In the genomic region with DNA sequence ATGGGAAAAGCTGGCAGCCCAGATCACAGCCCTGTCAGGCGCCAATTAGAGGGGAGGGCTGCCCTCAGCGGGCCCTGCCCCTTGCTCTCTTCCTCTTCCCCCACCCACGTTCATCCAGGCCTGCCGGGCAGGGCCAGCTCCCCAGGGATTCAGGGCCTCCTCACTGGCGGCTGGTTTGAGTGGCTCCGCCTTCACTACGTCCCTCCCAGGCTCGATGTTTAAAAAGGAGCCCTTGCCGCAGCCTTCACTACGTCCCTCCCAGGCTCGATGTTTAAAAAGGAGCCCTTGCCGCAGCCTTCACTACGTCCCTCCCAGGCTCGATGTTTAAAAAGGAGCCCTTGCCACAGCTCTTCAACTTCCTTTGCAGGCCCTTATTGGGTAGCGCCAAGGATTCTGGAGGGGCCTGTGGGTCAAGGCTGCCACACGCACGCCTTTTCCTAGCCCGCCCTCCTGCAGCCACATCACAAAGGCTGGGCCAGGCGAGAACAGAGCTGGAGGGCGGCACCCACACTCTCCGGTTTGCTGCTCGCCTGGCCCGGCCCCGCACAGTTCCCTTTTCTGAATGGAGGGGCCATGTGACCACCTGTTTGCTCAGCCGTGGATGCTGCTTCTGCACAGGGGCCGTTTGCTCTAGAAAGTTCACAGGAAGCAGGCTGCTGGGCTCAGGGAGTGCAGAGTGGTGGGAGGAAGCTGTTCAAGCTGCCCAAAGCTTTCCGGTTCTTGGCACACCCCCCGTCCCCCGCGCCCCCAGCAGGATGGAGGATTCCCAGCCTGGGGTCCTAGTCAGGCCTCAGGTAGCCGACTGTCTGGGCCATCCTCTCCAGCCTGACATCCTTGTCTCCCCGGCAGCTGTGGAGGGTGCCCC, we compare ENCODE assay signal across 8 cellular contexts. TPM values are rescaled to one million over a fixed set of nuclear protein-coding genes. Genes with fewer than 3 reads are reported as not detected.
DNase-seq lines count a peak whose midpoint lies in the region; ATAC-seq and FAIRE-seq lines count a peak whose summit lies in the region.

No MANE protein-coding gene starts in this region.

- no peak overlapping the region for H2AK5ac ChIP-seq in trophoblast cell (ENCODE audit: low read length)

- no peaks in the 10 kb centered on the region for H3K27me3 Mint-ChIP-seq in CD4-positive, CD25-positive, alpha-beta regulatory T cell

- H4K91ac ChIP-seq in trophoblast cell (ENCODE audit: low read depth, low read length) = no peak overlapping the region

- no peaks in the 10 kb centered on the region for H3K79me2 ChIP-seq in trophoblast cell (ENCODE audit: control insufficient read depth, insufficient read depth, low read length, poor library complexity)

- H3K9me3 Mint-ChIP-seq in CD4-positive, CD25-positive, alpha-beta regulatory T cell = no peaks in the 10 kb centered on the region

- H3K36me3 Mint-ChIP-seq in CD4-positive, CD25-positive, alpha-beta regulatory T cell = peaks cover 6% of the 10 kb centered on the region

- peaks cover 6% of the 10 kb centered on the region for H3K36me3 ChIP-seq in CD4-positive, CD25-positive, alpha-beta regulatory T cell (ENCODE audit: control insufficient read depth, insufficient read depth, low read length)
- H3K36me3 ChIP-seq in trophoblast cell (ENCODE audit: control insufficient read depth in 1 of 2, insufficient read depth in 2 of 2, low read length in 2 of 2) (peaks cover 15 to 21% of the 10 kb centered on the region in 2 experiments), aorta (ENCODE audit: control insufficient read depth in 1 of 2, insufficient read depth in 2 of 2, low read length in 1 of 2) (no peaks in the 10 kb centered on the region)

- no peak overlapping the region for H3K14ac ChIP-seq in trophoblast cell (ENCODE audit: low read length)

- FAIRE-seq in RCC 7860 (lab: Jason Lieb, UNC) = no peak

- H3K4me1 Mint-ChIP-seq in CD4-positive, CD25-positive, alpha-beta regulatory T cell = peaks cover 2 to 34% (median 9%) of the 10 kb centered on the region in 4 donors

- no peak overlapping the region for H3K4ac ChIP-seq in trophoblast cell (ENCODE audit: low read depth, low read length)

- H3K9me3 ChIP-seq in CD4-positive, CD25-positive, alpha-beta regulatory T cell (ENCODE audit: control insufficient read depth in 2 of 2, low read length in 2 of 2) = no peaks in the 10 kb centered on the region
- peaks cover 4% of the 10 kb centered on the region for H3K9me3 ChIP-seq in trophoblast cell (ENCODE audit: insufficient read depth, low read depth, low read length)
- no peaks in the 10 kb centered on the region for H3K9me3 ChIP-seq in aorta (ENCODE audit: control insufficient read depth, low read length)

- peak; percentile 52 to 93 (median 75) for DNase-seq in CD4-positive, CD25-positive, alpha-beta regulatory T cell
- peak; percentile 54 for DNase-seq in RCC 7860 (ENCODE audit: low spot score)
- DNase-seq in activated gamma-delta T cell treated with Interleukin-2 at 50 U/mL for 16 hours = peak; percentile 79
- peak; percentile 22 to 78 (median 59) for DNase-seq in head of caudate nucleus
- DNase-seq in trophoblast cell = peak in 1 of 2 donors; percentile 21
- peak; percentile 92 for DNase-seq in aorta

- H3K4me3 Mint-ChIP-seq in CD4-positive, CD25-positive, alpha-beta regulatory T cell = peak overlapping the region; percentile 83 to 92 (median 88)

- no peak overlapping the region for H3K9ac ChIP-seq in trophoblast cell (ENCODE audit: low read length)

- ATAC-seq in CD4-positive, CD25-positive, alpha-beta regulatory T cell (ENCODE audit: low read depth in 2 of 2) = peak; percentile 87 to 92
- ATAC-seq in GM19395 (IDR thresholded peaks at IDR 0.05; ENCODE audit: unreplicated experiment) (peak; percentile 81), HG03460 (IDR thresholded peaks at IDR 0.05; ENCODE audit: unreplicated experiment) (peak; percentile 62), aorta (ENCODE audit: low FRiP score) (peak; percentile 81)

- peak overlapping the region; percentile 91 to 98 (median 95) for H3K27ac Mint-ChIP-seq in CD4-positive, CD25-positive, alpha-beta regulatory T cell

- no peaks in the 10 kb centered on the region for H3K27me3 ChIP-seq in CD4-positive, CD25-positive, alpha-beta regulatory T cell (ENCODE audit: control insufficient read depth, insufficient read depth, low read length)
- H3K27me3 ChIP-seq in trophoblast cell (ENCODE audit: insufficient read depth, low read length) = no peaks in the 10 kb centered on the region
- H3K27me3 ChIP-seq in aorta (ENCODE audit: control insufficient read depth in 1 of 2, insufficient read depth in 2 of 2, low read length in 1 of 2) = no peaks in the 10 kb centered on the region

- H3K4me3 ChIP-seq in CD4-positive, CD25-positive, alpha-beta regulatory T cell (ENCODE audit: low read depth, low read length) = peak overlapping the region; percentile 26
- H3K4me3 ChIP-seq in trophoblast cell (ENCODE audit: low read depth, low read length) (no peak overlapping the region), aorta (ENCODE audit: low read length in 2 of 2) (no peak overlapping the region)

- H3K27ac ChIP-seq in CD4-positive, CD25-positive, alpha-beta regulatory T cell (ENCODE audit: insufficient read depth, low read length, poor library complexity, severe bottlenecking) = peak overlapping the region; percentile 83
- H3K27ac ChIP-seq in trophoblast cell (ENCODE audit: low read depth, low read length) = no peak overlapping the region
- H3K27ac ChIP-seq in aorta (ENCODE audit: low read depth in 1 of 2, low read length in 2 of 2) = peak overlapping the region; percentile 28 to 84

- peaks cover 38% of the 10 kb centered on the region for H3K4me1 ChIP-seq in CD4-positive, CD25-positive, alpha-beta regulatory T cell (ENCODE audit: control insufficient read depth, insufficient read depth, low read length, poor library complexity, severe bottlenecking)
- H3K4me1 ChIP-seq in trophoblast cell (ENCODE audit: control insufficient read depth in 1 of 2, insufficient read depth in 2 of 2, low read length in 2 of 2) (peaks cover 13 to 18% of the 10 kb centered on the region in 2 experiments), aorta (ENCODE audit: control insufficient read depth in 1 of 2, insufficient read depth in 2 of 2, low read length in 2 of 2) (no peaks in the 10 kb centered on the region)

- H2BK12ac ChIP-seq in trophoblast cell (ENCODE audit: low read length) = no peak overlapping the region

- H3K4me2 ChIP-seq in trophoblast cell (ENCODE audit: low read length) = peak overlapping the region; percentile 38

- H3K23ac ChIP-seq in trophoblast cell (ENCODE audit: low read length) = no peak overlapping the region

- WGBS in trophoblast cell (ENCODE audit: extremely low coverage, insufficient coverage, insufficient read length) = no CpG with 5 or more reads among the region's 32 CpGs
- WGBS in aorta, 2 donors = 5 to 6% methylated on average over 30 to 32 of the region's 32 CpGs

- H2BK5ac ChIP-seq in trophoblast cell (ENCODE audit: low read depth, low read length, poor library complexity) = no peak overlapping the region

- intact Hi-C loops in head of caudate nucleus (cut with DNase I) = no loop called here
- intact Hi-C loops in aorta (cut with DNase I) = loop anchor here in 1 of 2 donors (10.0 kb wide), 1 partner anchor 149 kb away; a partner anchor contains a TSS

- H4K12ac ChIP-seq in trophoblast cell (ENCODE audit: low read depth, low read length) = no peak overlapping the region

- H4K8ac ChIP-seq in trophoblast cell (ENCODE audit: low read depth, low read length) = no peak overlapping the region

- H2AFZ ChIP-seq in trophoblast cell (ENCODE audit: insufficient read depth, low read length, poor library complexity) = peak overlapping the region; percentile 10

- H3K18ac ChIP-seq in trophoblast cell (ENCODE audit: low read length) = no peak overlapping the region

- H2BK120ac ChIP-seq in trophoblast cell (ENCODE audit: insufficient read depth, low read length, poor library complexity) = no peak overlapping the region

- no peaks in the 10 kb centered on the region for H3K79me1 ChIP-seq in trophoblast cell (ENCODE audit: low read length)

RNA-seq across cellular contexts. Expression of a gene that starts 1.6 kb away (rescaled TPM):
- 4.1 TPM for total RNA-seq in CD4-positive, CD25-positive, alpha-beta regulatory T cell
- polyA plus RNA-seq in CD4-positive, CD25-positive, alpha-beta regulatory T cell = under 1 TPM in 3 of 4 donors, not detected in 1; 0.06 to 0.34 (median 0.32) TPM
- polyA plus RNA-seq in trophoblast cell (2013) = 1.5 and 1.6 TPM in 2 replicates
- 10 to 100 TPM; 17.8 to 18.5 TPM for total RNA-seq in aorta
- 10 to 100 TPM in 1 of 2 donors, 1 to 10 TPM in 1; 5.3 to 54.5 TPM for polyA plus RNA-seq in aorta

RNA-seq across cellular contexts. Expression of a gene that starts 16.1 kb away (rescaled TPM):
- 31.9 TPM for total RNA-seq in CD4-positive, CD25-positive, alpha-beta regulatory T cell
- polyA plus RNA-seq in CD4-positive, CD25-positive, alpha-beta regulatory T cell = 10 to 100 TPM; 15.5 to 19.9 (median 17.0) TPM
- 37.2 and 37.5 TPM in 2 replicates for polyA plus RNA-seq in trophoblast cell (2013)
- 10 to 100 TPM; 22.0 to 23.7 TPM for total RNA-seq in aorta
- polyA plus RNA-seq in aorta = 10 to 100 TPM in 1 of 2 donors, 1 to 10 TPM in 1; 8.9 to 15.0 TPM

RNA-seq across cellular contexts. Expression of a gene that starts 27.8 kb away (rescaled TPM):
- total RNA-seq in CD4-positive, CD25-positive, alpha-beta regulatory T cell = 80.8 TPM
- 10 to 100 TPM; 30.9 to 47.8 (median 38.2) TPM for polyA plus RNA-seq in CD4-positive, CD25-positive, alpha-beta regulatory T cell
- polyA plus RNA-seq in trophoblast cell (2013) = 31.7 and 32.7 TPM in 2 replicates
- 10 to 100 TPM; 45.8 to 64.2 TPM for total RNA-seq in aorta
- 10 to 100 TPM in 1 of 2 donors, 1 to 10 TPM in 1; 8.1 to 40.3 TPM for polyA plus RNA-seq in aorta

RNA-seq across cellular contexts. Expression of a gene that starts 52.7 kb away (rescaled TPM):
- total RNA-seq in CD4-positive, CD25-positive, alpha-beta regulatory T cell = not detected
- not detected for polyA plus RNA-seq in CD4-positive, CD25-positive, alpha-beta regulatory T cell
- polyA plus RNA-seq in trophoblast cell (2013) = 0.07 and 0.12 TPM in 2 replicates
- total RNA-seq in aorta = not detected
- polyA plus RNA-seq in aorta = not detected
